ENCODE assay signal across 8 cellular contexts in genomic region chr22:46148885-46149492, GRCh38. TPM values are rescaled to one million over a fixed set of nuclear protein-coding genes. Genes with fewer than 3 reads are reported as not detected.
A peak's percentile ranks its signal among the peaks of the same experiment; 100 is the strongest.
DNase-seq lines count a peak whose midpoint lies in the region; ATAC-seq and TF ChIP-seq lines count a peak whose summit lies in the region.

No MANE protein-coding gene starts in this region.

- intact Hi-C loops in sciatic nerve (cut with DNase I) = no loop called here

- H3K9me3 Mint-ChIP-seq in glutamatergic neuron (ENCODE audit: unreplicated experiment) = peaks cover 4% of the 10 kb centered on the region

- H3K4me3 ChIP-seq in GM12865 (ENCODE audit: low read depth, low read length) = peak overlapping the region; percentile 80

- H3K27me3 Mint-ChIP-seq in glutamatergic neuron (ENCODE audit: unreplicated experiment) = peaks cover 14% of the 10 kb centered on the region

- no peak overlapping the region for H3K27ac Mint-ChIP-seq in glutamatergic neuron (ENCODE audit: unreplicated experiment)

- peak overlapping the region; percentile 80 for H3K27ac ChIP-seq in VCaP

- H3K36me3 Mint-ChIP-seq in glutamatergic neuron (ENCODE audit: unreplicated experiment) = no peaks in the 10 kb centered on the region

- H3K4me3 Mint-ChIP-seq in glutamatergic neuron (ENCODE audit: unreplicated experiment) = peak overlapping the region; percentile 77

- DNase-seq in GM12865 (ENCODE audit: low read depth) = no peak
- no peak for DNase-seq in glutamatergic neuron
- no peak for DNase-seq in sciatic nerve (ENCODE audit: low spot score)
- no peak for DNase-seq in A172 (ENCODE audit: low spot score)
- no peak for DNase-seq in DMS79 treated with DMSO at 0.1 percent for 48 hours (lab: John Stamatoyannopoulos, UW)

- H3K4me1 Mint-ChIP-seq in glutamatergic neuron (ENCODE audit: low read depth, unreplicated experiment) = no peaks in the 10 kb centered on the region

- ATAC-seq in sciatic nerve (peak; percentile 1), GM19395 (IDR thresholded peaks at IDR 0.05; ENCODE audit: unreplicated experiment) (no peak), HG03469 (IDR thresholded peaks at IDR 0.05; ENCODE audit: unreplicated experiment) (no peak)

- no peak for TF ChIP-seq CTCF in GM12865 (IDR thresholded peaks at IDR 0.05; ENCODE audit: insufficient read depth, low read depth, low read length, missing control alignments)
- TF ChIP-seq CTCF in VCaP (conservative IDR thresholded peaks at IDR 0.05) = no peak
- no peak for TF ChIP-seq CTCF in glutamatergic neuron (IDR thresholded peaks at IDR 0.05; ENCODE audit: partially characterized antibody, unreplicated experiment)

RNA-seq across cellular contexts. Expression of gene PPARA, which starts 1.3 kb away (rescaled TPM):
- total RNA-seq in glutamatergic neuron (ENCODE audit: unreplicated experiment) = 1.8 TPM
- 39.2 TPM for total RNA-seq in sciatic nerve
- 3.4 and 5.3 TPM in 2 replicates for total RNA-seq in A172 (2014; rRNA removed; shearing (Covaris generic))
